Comparison of ENCODE assay signal across 24 cellular contexts in the genomic region with DNA sequence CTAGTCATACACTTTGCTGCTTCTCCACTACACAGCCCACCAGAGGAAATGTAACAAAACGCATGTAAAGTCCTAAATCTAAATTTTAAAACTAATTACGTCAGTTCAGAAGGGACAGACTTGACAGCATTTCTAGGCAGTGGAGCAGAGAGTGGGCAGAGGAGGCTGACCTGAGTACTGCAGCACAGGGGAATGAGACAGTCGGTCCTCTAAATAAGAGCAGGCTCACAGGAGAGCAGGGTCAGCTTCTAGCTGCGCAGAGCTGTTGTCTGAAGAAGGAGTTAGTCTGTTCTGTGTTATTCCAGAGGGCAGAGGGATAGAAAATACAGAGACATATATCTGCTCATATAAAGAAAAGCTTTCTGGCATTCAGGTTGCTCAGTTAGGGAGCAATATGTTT. TPM values are rescaled to one million over a fixed set of nuclear protein-coding genes. Genes with fewer than 3 reads are reported as not detected.
A peak's percentile ranks its signal among the peaks of the same experiment; 100 is the strongest.
DNase-seq lines count a peak whose midpoint lies in the region; ATAC-seq and TF ChIP-seq lines count a peak whose summit lies in the region.
"Had no signal": no experiment of that assay in that cellular context is flagged by ENCODE, and none has a peak within 500 bp of the region (broad histone marks: within the 10 kb centered on the region; RNA-seq: fewer than 3 reads in every experiment).

No MANE protein-coding gene starts in this region.

- no peaks in the 10 kb centered on the region for H3K27me3 ChIP-seq in trophoblast cell (ENCODE audit: insufficient read depth, low read length)
- H3K27me3 ChIP-seq: BLaER1, SJSA1 had no signal

- no peaks in the 10 kb centered on the region for H3K79me2 ChIP-seq in trophoblast cell (ENCODE audit: control insufficient read depth, insufficient read depth, low read length, poor library complexity)

- H3K27me3 Mint-ChIP-seq in MCF 10A (ENCODE audit: insufficient read depth, unreplicated experiment) (no peaks in the 10 kb centered on the region), WTC11 (ENCODE audit: low read depth) (no peaks in the 10 kb centered on the region), mesothelial cell of epicardium (ENCODE audit: low read depth) (no peaks in the 10 kb centered on the region)
- H3K27me3 Mint-ChIP-seq: CD4-positive, alpha-beta T cell had no signal

- intact Hi-C loops in MCF 10A (cut with micrococcal nuclease): no loop called here

- TF ChIP-seq CTCF in MCF 10A (IDR thresholded peaks at IDR 0.05; ENCODE audit: unreplicated experiment) (no peak), WTC11 (IDR thresholded peaks at IDR 0.05) (no peak), mesothelial cell of epicardium (IDR thresholded peaks at IDR 0.05; ENCODE audit: unreplicated experiment) (no peak)

- H3K4me1 Mint-ChIP-seq in MCF 10A (ENCODE audit: insufficient read depth, unreplicated experiment): no peaks in the 10 kb centered on the region
- peaks cover 13% of the 10 kb centered on the region for H3K4me1 Mint-ChIP-seq in WTC11
- H3K4me1 Mint-ChIP-seq in mesothelial cell of epicardium: peaks cover 7% of the 10 kb centered on the region

- no peaks in the 10 kb centered on the region for H3K9me3 Mint-ChIP-seq in MCF 10A (ENCODE audit: unreplicated experiment)
- H3K9me3 Mint-ChIP-seq in WTC11: no peaks in the 10 kb centered on the region
- H3K9me3 Mint-ChIP-seq in mesothelial cell of epicardium: no peaks in the 10 kb centered on the region
- H3K9me3 Mint-ChIP-seq: CD4-positive, alpha-beta T cell had no signal

- H2BK5ac ChIP-seq in trophoblast cell (ENCODE audit: low read depth, low read length, poor library complexity): no peak overlapping the region

- H3K4me2 ChIP-seq in trophoblast cell (ENCODE audit: low read length): no peak overlapping the region
- H3K4me2 ChIP-seq: BLaER1, PC-9 had no signal

- no peak overlapping the region for H4K12ac ChIP-seq in trophoblast cell (ENCODE audit: low read depth, low read length)

- H3K36me3 Mint-ChIP-seq in MCF 10A (ENCODE audit: insufficient read depth, unreplicated experiment): no peaks in the 10 kb centered on the region
- no peaks in the 10 kb centered on the region for H3K36me3 Mint-ChIP-seq in WTC11
- H3K36me3 Mint-ChIP-seq in mesothelial cell of epicardium: no peaks in the 10 kb centered on the region

- no peak overlapping the region for H3K4me3 ChIP-seq in trophoblast cell (ENCODE audit: low read depth, low read length)
- H3K4me3 ChIP-seq: BLaER1, PC-9, SJSA1 had no signal

- H3K14ac ChIP-seq in trophoblast cell (ENCODE audit: low read length): no peak overlapping the region

- ATAC-seq in WTC11: peak; percentile 30; the same call in 1 of the 2 replicates

- no peak overlapping the region for H4K91ac ChIP-seq in trophoblast cell (ENCODE audit: low read depth, low read length)

- H3K27ac Mint-ChIP-seq in MCF 10A (ENCODE audit: low read depth, unreplicated experiment) (no peak overlapping the region), WTC11 (no peak overlapping the region; the same call in 1 of the 2 replicates), mesothelial cell of epicardium (no peak overlapping the region)
- H3K27ac Mint-ChIP-seq: CD4-positive, alpha-beta T cell had no signal

- no peaks in the 10 kb centered on the region for H3K36me3 ChIP-seq in trophoblast cell (ENCODE audit: control insufficient read depth in 1 of 2, insufficient read depth in 2 of 2, low read length in 2 of 2)
- H3K36me3 ChIP-seq: BLaER1, SJSA1 had no signal

- H3K4ac ChIP-seq in trophoblast cell (ENCODE audit: low read depth, low read length): no peak overlapping the region

- CTCF ChIA-PET in MCF 10A (lab: Yijun Ruan, JAX) (interaction anchor here (1.0 to 1.1 kb wide), 2 partner anchors 10 to 11 kb away, joined by 3 to 4 read pairs; no protein-coding TSS in a partner anchor), WTC11 (lab: Charles Lee) (interaction anchor here (0.7 to 1.0 kb wide), 2 partner anchors 98 to 503 kb away, joined by 3 read pairs; no protein-coding TSS in a partner anchor)

- H3K27ac ChIP-seq in trophoblast cell (ENCODE audit: low read depth, low read length): no peak overlapping the region
- H3K27ac ChIP-seq: BLaER1, PC-9, SJSA1 had no signal

- H3K9me3 ChIP-seq in trophoblast cell (ENCODE audit: insufficient read depth, low read depth, low read length): no peaks in the 10 kb centered on the region
- H3K9me3 ChIP-seq: BLaER1, SJSA1 had no signal

- no peak overlapping the region for H3K4me3 Mint-ChIP-seq in MCF 10A (ENCODE audit: unreplicated experiment)
- H3K4me3 Mint-ChIP-seq in WTC11: no peak overlapping the region
- no peak overlapping the region for H3K4me3 Mint-ChIP-seq in mesothelial cell of epicardium
- H3K4me3 Mint-ChIP-seq: CD4-positive, alpha-beta T cell had no signal

- no peak overlapping the region for H2AFZ ChIP-seq in trophoblast cell (ENCODE audit: insufficient read depth, low read length, poor library complexity)
- H2AFZ ChIP-seq: PC-9 had no signal

- DNase-seq in T47D (ENCODE audit: low read depth in 1 of 2, low spot score in 1 of 2) (peak; percentile 29 to 37), MCF 10A (ENCODE audit: unreplicated experiment) (no peak), WTC11 (ENCODE audit: low spot score) (no peak), trophoblast cell (peak in 1 of 2 donors; percentile 17), mesothelial cell of epicardium (ENCODE audit: low spot score in 2 of 2, unreplicated experiment in 2 of 2) (no peak), hepatic stellate cell (ENCODE audit: low spot score) (no peak), NCI-H2029 (lab: John Stamatoyannopoulos, UW) (no peak)
- DNase-seq: CD4-positive, alpha-beta T cell; GOT3; HCEC 1CT; NCI-H1092; NCI-H1436; NCI-H187; NCI-H2171 treated with DMSO at 0.1 percent for 48 hours; NCI-H345; NCI-H510A treated with DMSO at 0.1 percent for 48 hours; NCI-H748 treated with DMSO at 0.1 percent for 48 hours; PC-9; Right ventricle myocardium superior; RPMI8226 had no signal

- H4K8ac ChIP-seq in trophoblast cell (ENCODE audit: low read depth, low read length): no peak overlapping the region

- H2BK12ac ChIP-seq in trophoblast cell (ENCODE audit: low read length): peak overlapping the region; percentile 42

- no peak overlapping the region for H3K18ac ChIP-seq in trophoblast cell (ENCODE audit: low read length)

- H3K4me1 ChIP-seq in trophoblast cell (ENCODE audit: control insufficient read depth in 1 of 2, insufficient read depth in 2 of 2, low read length in 2 of 2): peaks cover 0 to 2% of the 10 kb centered on the region in 2 experiments
- H3K4me1 ChIP-seq: BLaER1, SJSA1 had no signal

- POLR2A ChIA-PET in MCF 10A (lab: Yijun Ruan, JAX): interaction anchor here (0.6 kb wide), 1 partner anchor 69 kb away, joined by 3 read pairs; no protein-coding TSS in a partner anchor
- POLR2A ChIA-PET in WTC11 (lab: Charles Lee): no interaction called here

- WGBS in trophoblast cell (ENCODE audit: extremely low coverage, insufficient coverage, insufficient read length): no CpG with 5 or more reads among the region's 4 CpGs

- no peak overlapping the region for H3K23ac ChIP-seq in trophoblast cell (ENCODE audit: low read length)

- BruUV-seq in MCF 10A (replicated peaks; lab: Mats Ljungman, UMichigan): no TSS peak

- H3K79me1 ChIP-seq in trophoblast cell (ENCODE audit: low read length): no peaks in the 10 kb centered on the region

- in situ Hi-C loops in T47D (cut with HindIII; ENCODE audit: low pct_unique_long_range_greater_than_20kb, low sequenced_read_pairs): no loop called here

- no peak overlapping the region for H3K9ac ChIP-seq in trophoblast cell (ENCODE audit: low read length)
- H3K9ac ChIP-seq: BLaER1 had no signal

- H2BK120ac ChIP-seq in trophoblast cell (ENCODE audit: insufficient read depth, low read length, poor library complexity): peak overlapping the region; percentile 77

- no peak overlapping the region for H2AK5ac ChIP-seq in trophoblast cell (ENCODE audit: low read length)

TF ChIP-seq in WTC11, 78 proteins besides CTCF, POLR2A, EP300 and RAD21 (continues in another document):
- TF ChIP-seq RELA (CRISPR knock-in tag; IDR thresholded peaks at IDR 0.05; ENCODE audit: borderline replicate concordance) (no peak), ETV6 (CRISPR knock-in tag; IDR thresholded peaks at IDR 0.05) (no peak), TP53 (CRISPR knock-in tag; IDR thresholded peaks at IDR 0.05) (no peak), NR1H2 (CRISPR knock-in tag; IDR thresholded peaks at IDR 0.05) (no peak), CBFB (CRISPR knock-in tag; IDR thresholded peaks at IDR 0.05; ENCODE audit: low read depth) (no peak), GABPB1 (CRISPR knock-in tag; IDR thresholded peaks at IDR 0.05) (no peak)
- TF ChIP-seq, protein P1, sequence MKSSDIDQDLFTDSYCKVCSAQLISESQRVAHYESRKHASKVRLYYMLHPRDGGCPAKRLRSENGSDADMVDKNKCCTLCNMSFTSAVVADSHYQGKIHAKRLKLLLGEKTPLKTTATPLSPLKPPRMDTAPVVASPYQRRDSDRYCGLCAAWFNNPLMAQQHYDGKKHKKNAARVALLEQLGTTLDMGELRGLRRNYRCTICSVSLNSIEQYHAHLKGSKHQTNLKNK (CRISPR knock-in tag; IDR thresholded peaks at IDR 0.05): no peak
- TF ChIP-seq, protein P2, sequence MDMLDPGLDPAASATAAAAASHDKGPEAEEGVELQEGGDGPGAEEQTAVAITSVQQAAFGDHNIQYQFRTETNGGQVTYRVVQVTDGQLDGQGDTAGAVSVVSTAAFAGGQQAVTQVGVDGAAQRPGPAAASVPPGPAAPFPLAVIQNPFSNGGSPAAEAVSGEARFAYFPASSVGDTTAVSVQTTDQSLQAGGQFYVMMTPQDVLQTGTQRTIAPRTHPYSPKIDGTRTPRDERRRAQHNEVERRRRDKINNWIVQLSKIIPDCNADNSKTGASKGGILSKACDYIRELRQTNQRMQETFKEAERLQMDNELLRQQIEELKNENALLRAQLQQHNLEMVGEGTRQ (CRISPR knock-in tag; IDR thresholded peaks at IDR 0.05): no peak
- TF ChIP-seq, protein P3, sequence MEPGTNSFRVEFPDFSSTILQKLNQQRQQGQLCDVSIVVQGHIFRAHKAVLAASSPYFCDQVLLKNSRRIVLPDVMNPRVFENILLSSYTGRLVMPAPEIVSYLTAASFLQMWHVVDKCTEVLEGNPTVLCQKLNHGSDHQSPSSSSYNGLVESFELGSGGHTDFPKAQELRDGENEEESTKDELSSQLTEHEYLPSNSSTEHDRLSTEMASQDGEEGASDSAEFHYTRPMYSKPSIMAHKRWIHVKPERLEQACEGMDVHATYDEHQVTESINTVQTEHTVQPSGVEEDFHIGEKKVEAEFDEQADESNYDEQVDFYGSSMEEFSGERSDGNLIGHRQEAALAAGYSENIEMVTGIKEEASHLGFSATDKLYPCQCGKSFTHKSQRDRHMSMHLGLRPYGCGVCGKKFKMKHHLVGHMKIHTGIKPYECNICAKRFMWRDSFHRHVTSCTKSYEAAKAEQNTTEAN (CRISPR knock-in tag; IDR thresholded peaks at IDR 0.05): no peak

RNA-seq across cellular contexts. Expression of a gene that starts 40.3 kb away (rescaled TPM):
- total RNA-seq in MCF 10A (2022) (3.0 and 5.2 TPM in 2 replicates), WTC11 (2021) (1.1 to 1.6 TPM (median 1.4 TPM) in 3 replicates), mesothelial cell of epicardium (6.4 to 7.4 TPM (median 6.8 TPM) in 3 replicates)
- polyA plus RNA-seq in trophoblast cell (2013): 3.2 and 3.3 TPM in 2 replicates

RNA-seq across cellular contexts. Expression of a gene that starts 58.7 kb away (rescaled TPM):
- not detected in 2 replicates for total RNA-seq in MCF 10A (2022)
- not detected in 3 replicates for total RNA-seq in WTC11 (2021)
- polyA plus RNA-seq in trophoblast cell (2013): not detected in 2 replicates
- total RNA-seq in mesothelial cell of epicardium: not detected in 3 replicates
- total RNA-seq: A172; CD4-positive, alpha-beta T cell; Daoy; PC-9; Right ventricle myocardium superior; SJSA1 had no signal

Comparison
In these comparisons a context has a peak if more than half of its experiments do, and no peak if none do; other contexts are left out.
1. DNase-seq: peak in T47D (2 of 2); none in MCF 10A (single experiment), WTC11 (single experiment), mesothelial cell of epicardium (0 of 2), hepatic stellate cell (single experiment) and NCI-H2029 (single experiment).